Comparison of ENCODE assay signal across 16 cellular contexts in genomic region chr14:50932159-50932558, GRCh38.
"Had no signal": no experiment of that assay in that cellular context is flagged by ENCODE, and none has a peak within 500 bp of the region (broad histone marks: within the 10 kb centered on the region; RNA-seq: fewer than 3 reads in every experiment).

No MANE protein-coding gene starts in this region.

- H3K36me3 Mint-ChIP-seq: activated naive CD8-positive, alpha-beta T cell treated with anti-CD3 and anti-CD28 coated beads for 36 hours had no signal

- H3K27ac Mint-ChIP-seq: activated CD4-positive, alpha-beta memory T cell treated with anti-CD3 and anti-CD28 coated beads, Interleukin-2, amount 10 ng/mL, durations not matched to agents 7 days and 5 days; activated CD4-positive, alpha-beta T cell treated with anti-CD3 and anti-CD28 coated beads for 36 hours; activated naive CD8-positive, alpha-beta T cell treated with anti-CD3 and anti-CD28 coated beads for 36 hours; activated T-cell treated with anti-CD3 and anti-CD28 coated beads, Interleukin-2, amount 50 U/mL, for 72 hours; T-helper 2 cell treated with Interferon-gamma antibody and Interleukin-4, amounts not matched to agents 5 μg/mL and 100 μg/mL, for 36 hours had no signal

- H3K27ac ChIP-seq: brain microvascular endothelial cell, VCaP had no signal

- H3K27me3 Mint-ChIP-seq: activated CD4-positive, alpha-beta T cell treated with anti-CD3 and anti-CD28 coated beads for 36 hours had no signal

- DNase-seq: activated CD4-positive, alpha-beta memory T cell treated with anti-CD3 and anti-CD28 coated beads, Interleukin-2, amount 10 ng/mL, durations not matched to agents 7 days and 5 days; activated CD4-positive, alpha-beta T cell treated with anti-CD3 and anti-CD28 coated beads for 36 hours; activated CD8-positive, alpha-beta memory T cell treated with anti-CD3 and anti-CD28 coated beads, Interleukin-2, amount 50 U/mL, for 4 hours; activated gamma-delta T cell treated with Interleukin-2 at 50 U/mL for 16 hours; activated naive CD8-positive, alpha-beta T cell treated with anti-CD3 and anti-CD28 coated beads for 36 hours; activated T-cell treated with anti-CD3 and anti-CD28 coated beads, Interleukin-2, amount 50 U/mL, for 72 hours; brain microvascular endothelial cell; heart right ventricle; left ventricle myocardium superior; posterior cingulate gyrus; stimulated activated CD4-positive, alpha-beta T cell treated with anti-CD3 and anti-CD28 coated beads, Interleukin-15, amount 100 ng/mL, for 24 hours; stimulated activated CD4-positive, alpha-beta T cell treated with anti-CD3 and anti-CD28 coated beads, Interleukin-4, amount 100 ng/mL, for 24 hours; stomach; SW 1271 had no signal

- H3K27me3 ChIP-seq: brain microvascular endothelial cell, heart right ventricle, stomach had no signal

- ATAC-seq: activated CD4-positive, alpha-beta T cell treated with anti-CD3 and anti-CD28 coated beads for 36 hours; activated T-cell treated with anti-CD3 and anti-CD28 coated beads, Interleukin-2, amount 50 U/mL, for 72 hours; heart right ventricle; left ventricle myocardium superior had no signal

- H3K4me3 ChIP-seq: heart right ventricle, stomach had no signal

- H3K4me1 Mint-ChIP-seq: activated CD4-positive, alpha-beta memory T cell treated with anti-CD3 and anti-CD28 coated beads, Interleukin-2, amount 10 ng/mL, durations not matched to agents 7 days and 5 days; activated CD4-positive, alpha-beta T cell treated with anti-CD3 and anti-CD28 coated beads for 36 hours had no signal

- H3K4me3 Mint-ChIP-seq: activated CD4-positive, alpha-beta memory T cell treated with anti-CD3 and anti-CD28 coated beads, Interleukin-2, amount 10 ng/mL, durations not matched to agents 7 days and 5 days; activated CD4-positive, alpha-beta T cell treated with anti-CD3 and anti-CD28 coated beads for 36 hours; activated naive CD8-positive, alpha-beta T cell treated with anti-CD3 and anti-CD28 coated beads for 36 hours; activated T-cell treated with anti-CD3 and anti-CD28 coated beads, Interleukin-2, amount 50 U/mL, for 72 hours; T-helper 2 cell treated with Interferon-gamma antibody and Interleukin-4, amounts not matched to agents 5 μg/mL and 100 μg/mL, for 36 hours had no signal

- H3K9me3 Mint-ChIP-seq: activated CD4-positive, alpha-beta memory T cell treated with anti-CD3 and anti-CD28 coated beads, Interleukin-2, amount 10 ng/mL, durations not matched to agents 7 days and 5 days; activated naive CD8-positive, alpha-beta T cell treated with anti-CD3 and anti-CD28 coated beads for 36 hours; activated T-cell treated with anti-CD3 and anti-CD28 coated beads, Interleukin-2, amount 50 U/mL, for 72 hours; T-helper 2 cell treated with Interferon-gamma antibody and Interleukin-4, amounts not matched to agents 5 μg/mL and 100 μg/mL, for 36 hours had no signal

- H3K9me3 ChIP-seq: heart right ventricle, stomach had no signal
